20 cellular contexts compared by ENCODE assay signal in genomic region chr1:209855623-209856022, GRCh38.
"Had no signal": no experiment of that assay in that cellular context is flagged by ENCODE, and none has a peak within 500 bp of the region (broad histone marks: within the 10 kb centered on the region; RNA-seq: fewer than 3 reads in every experiment).

No MANE protein-coding gene starts in this region.

- H3K27me3 ChIP-seq: body of pancreas, pancreas, right lobe of liver, suprapubic skin had no signal

- DNase-seq: activated CD4-positive, alpha-beta T cell treated with anti-CD3 and anti-CD28 coated beads, Interleukin-2, amount 50 U/mL, for 1 hour; activated CD8-positive, alpha-beta memory T cell treated with anti-CD3 and anti-CD28 coated beads, Interleukin-2, amount 50 U/mL, for 4 hours; activated effector memory CD4-positive, alpha-beta T cell treated with Interleukin-2 at 50 U/mL for 16 hours; activated T-cell treated with anti-CD3 and anti-CD28 coated beads, Interleukin-2, amount 50 U/mL, for 48 hours; amniotic stem cell; body of pancreas; hypothalamus; islet precursor cell; left colon; lower lobe of right lung; natural killer cell; pancreas; right lobe of liver; small intestine; stimulated activated CD4-positive, alpha-beta T cell treated with anti-CD3 and anti-CD28 coated beads, Interleukin-15, amount 100 ng/mL, for 24 hours; stimulated activated CD4-positive, alpha-beta T cell treated with anti-CD3 and anti-CD28 coated beads, Interleukin-2, amount 100 ng/mL, for 48 hours; T1000 had no signal

- H3K4me1 ChIP-seq: body of pancreas, lower lobe of right lung, pancreas, right lobe of liver, suprapubic skin had no signal

- H3K27ac ChIP-seq: body of pancreas, coronary artery, lower lobe of right lung, pancreas, right lobe of liver, suprapubic skin had no signal

- H3K4me3 ChIP-seq: body of pancreas, coronary artery, lower lobe of right lung, pancreas, right lobe of liver, suprapubic skin had no signal

- H3K9me3 ChIP-seq: body of pancreas, lower lobe of right lung, pancreas, right lobe of liver, suprapubic skin had no signal

- FAIRE-seq: frontal cortex, pancreas, small intestine had no signal

- ATAC-seq: body of pancreas, left colon, lower lobe of right lung, natural killer cell had no signal
